22 cellular contexts compared by ENCODE assay signal in genomic region chr12:80313184-80313583, GRCh38.
DNase-seq lines count a peak whose midpoint lies in the region; ATAC-seq and TF ChIP-seq lines count a peak whose summit lies in the region.
"Had no signal": no experiment of that assay in that cellular context is flagged by ENCODE, and none has a peak within 500 bp of the region (broad histone marks: within the 10 kb centered on the region; RNA-seq: fewer than 3 reads in every experiment).

No MANE protein-coding gene starts in this region.

- DNase-seq in BE2C (no peak), GM23248 (peak; percentile 29), RKO (ENCODE audit: low spot score) (peak; percentile 29), foreskin keratinocyte (no peak), medulla oblongata (ENCODE audit: extremely low spot score) (no peak), NCI-H446 treated with DMSO at 0.1 percent for 48 hours (lab: John Stamatoyannopoulos, UW) (no peak), mesenteric fat pad (ENCODE audit: low spot score) (no peak), Karpas-422 (no peak)
- DNase-seq: activated CD4-positive, CD25-positive, alpha-beta regulatory T cell treated with anti-CD3 and anti-CD28 coated beads, Interleukin-2, amount 50 U/mL, for 72 hours; activated CD8-positive, alpha-beta memory T cell treated with anti-CD3 and anti-CD28 coated beads, Interleukin-2, amount 10 ng/mL, durations not matched to agents 7 days and 5 days; activated gamma-delta T cell treated with Interleukin-2 at 50 U/mL for 16 hours; aorta; colonic mucosa; DMS 273 treated with DMSO at 0.1 percent for 48 hours; erythroblast; heart right ventricle; mucosa of descending colon; NCI-H1092; SHP77 treated with DMSO at 0.1 percent for 48 hours; stimulated activated CD4-positive, alpha-beta T cell treated with anti-CD3 and anti-CD28 coated beads, Interleukin-4, amount 100 ng/mL, for 24 hours; stimulated activated CD8-positive, alpha-beta memory T cell treated with anti-CD3 and anti-CD28 coated beads, Interleukin-4, amount 100 ng/mL, for 48 hours had no signal

- in situ Hi-C loops in GM23248 (cut with MboI), result no loop called here

- H4K20me1 ChIP-seq in GM23248 (ENCODE audit: insufficient read depth) (no peaks in the 10 kb centered on the region), Karpas-422 (ENCODE audit: insufficient read depth, low read depth, low read length) (no peaks in the 10 kb centered on the region)

- TF ChIP-seq CTCF in BE2C (IDR thresholded peaks at IDR 0.05; ENCODE audit: low read depth, low read length) (0 out of 2 replicates have a peak, but pooled peaks have one; percentile 3), foreskin keratinocyte (conservative IDR thresholded peaks at IDR 0.05) (peak; percentile 46)

- no peaks in the 10 kb centered on the region for H3K9me3 ChIP-seq in BE2C
- no peaks in the 10 kb centered on the region for H3K9me3 ChIP-seq in GM23248 (ENCODE audit: low read depth)
- no peaks in the 10 kb centered on the region for H3K9me3 ChIP-seq in Karpas-422 (ENCODE audit: low read length)
- H3K9me3 ChIP-seq: colonic mucosa, heart right ventricle, mucosa of descending colon, suprapubic skin had no signal

- no peak for ATAC-seq in foreskin keratinocyte
- ATAC-seq: activated CD8-positive, alpha-beta memory T cell treated with anti-CD3 and anti-CD28 coated beads, Interleukin-2, amount 10 ng/mL, durations not matched to agents 7 days and 5 days; heart right ventricle; mucosa of descending colon had no signal

- no peaks in the 10 kb centered on the region; the same call in 1 of the 2 replicates for H3K27me3 ChIP-seq in BE2C
- H3K27me3 ChIP-seq in GM23248 (replicated peaks; ENCODE audit: insufficient read depth), result no peaks in the 10 kb centered on the region
- H3K27me3 ChIP-seq in foreskin keratinocyte, result no peaks in the 10 kb centered on the region
- no peaks in the 10 kb centered on the region for H3K27me3 ChIP-seq in Karpas-422 (ENCODE audit: low read length)
- H3K27me3 ChIP-seq: colonic mucosa, heart right ventricle, suprapubic skin had no signal

- 0 out of 2 replicates have a peak overlapping the region, but pooled peaks have one; percentile 16 for H2AFZ ChIP-seq in GM23248
- H2AFZ ChIP-seq in Karpas-422 (ENCODE audit: low read length), result no peak overlapping the region

- no peak overlapping the region for H3K9ac ChIP-seq in GM23248
- H3K9ac ChIP-seq in Karpas-422 (ENCODE audit: low read length), result no peak overlapping the region

- H3K27ac ChIP-seq in GM23248, result no peak overlapping the region
- H3K27ac ChIP-seq in foreskin keratinocyte, result no peak overlapping the region
- H3K27ac ChIP-seq in Karpas-422 (ENCODE audit: low read length), result no peak overlapping the region
- H3K27ac ChIP-seq: colonic mucosa, heart right ventricle, suprapubic skin had no signal

- H3K79me2 ChIP-seq in GM23248 (ENCODE audit: insufficient read depth) (no peaks in the 10 kb centered on the region), Karpas-422 (ENCODE audit: low read length) (no peaks in the 10 kb centered on the region)

- no peaks in the 10 kb centered on the region for H3K9me2 ChIP-seq in GM23248 (ENCODE audit: insufficient read depth)
- no peaks in the 10 kb centered on the region for H3K9me2 ChIP-seq in Karpas-422 (replicated peaks; ENCODE audit: insufficient read depth, low read length)

- H3K4me1 ChIP-seq in BE2C (no peaks in the 10 kb centered on the region), GM23248 (ENCODE audit: insufficient read depth) (no peaks in the 10 kb centered on the region), foreskin keratinocyte (no peaks in the 10 kb centered on the region), Karpas-422 (ENCODE audit: low read length) (no peaks in the 10 kb centered on the region)
- H3K4me1 ChIP-seq: colonic mucosa, heart right ventricle had no signal

- no peaks in the 10 kb centered on the region for H3F3A ChIP-seq in GM23248 (ENCODE audit: insufficient read depth)

- 32 to 37% methylated on average over 3 of the region's 3 CpGs for WGBS in GM23248 (ENCODE audit: low coverage in 1 of 2, low lambda C conversion rate in 2 of 2, missing lambda C conversion rate in 2 of 2), 2 experiments

- H3K4me3 ChIP-seq in BE2C (ENCODE audit: low read depth, low read length), result no peak overlapping the region
- no peak overlapping the region for H3K4me3 ChIP-seq in GM23248
- no peak overlapping the region for H3K4me3 ChIP-seq in Karpas-422 (ENCODE audit: low read length)
- H3K4me3 ChIP-seq: colonic mucosa, heart right ventricle, mucosa of descending colon, suprapubic skin had no signal

- no peak overlapping the region for H3K4me2 ChIP-seq in GM23248 (ENCODE audit: unreplicated experiment)
- no peak overlapping the region for H3K4me2 ChIP-seq in Karpas-422 (ENCODE audit: low read depth, low read length, poor library complexity, severe bottlenecking)

- no peaks in the 10 kb centered on the region for H3K36me3 ChIP-seq in BE2C
- no peaks in the 10 kb centered on the region for H3K36me3 ChIP-seq in GM23248 (ENCODE audit: low read depth)
- no peaks in the 10 kb centered on the region for H3K36me3 ChIP-seq in Karpas-422 (ENCODE audit: insufficient read depth, low read length)
- H3K36me3 ChIP-seq: colonic mucosa, heart right ventricle, suprapubic skin had no signal

Comparison
In these comparisons a context has a peak if more than half of its experiments do, and no peak if none do; other contexts are left out.
1. DNase-seq: peak in GM23248 (single experiment) and RKO (single experiment); none in BE2C (single experiment), foreskin keratinocyte (0 of 2), medulla oblongata (single experiment), NCI-H446 treated with DMSO at 0.1 percent for 48 hours (single experiment), mesenteric fat pad (single experiment) and Karpas-422 (single experiment).